Comparison of ENCODE assay signal across 30 cellular contexts in genomic region chr14:96251656-96252155, GRCh38. TPM values are rescaled to one million over a fixed set of nuclear protein-coding genes. Genes with fewer than 3 reads are reported as not detected.
DNase-seq lines count a peak whose midpoint lies in the region; ATAC-seq and TF ChIP-seq lines count a peak whose summit lies in the region.
"Had no signal": no experiment of that assay in that cellular context is flagged by ENCODE, and none has a peak within 500 bp of the region (broad histone marks: within the 10 kb centered on the region; RNA-seq: fewer than 3 reads in every experiment).

No MANE protein-coding gene starts in this region.

- H3K27me3 Mint-ChIP-seq in endodermal cell (ENCODE audit: insufficient read depth): peaks cover 1% of the 10 kb centered on the region

- H3K36me3 ChIP-seq in SJCRH30 (no peaks in the 10 kb centered on the region), osteoblast (ENCODE audit: insufficient read depth, low read length) (no peaks in the 10 kb centered on the region), endodermal cell (ENCODE audit: control insufficient read depth, insufficient read depth, low read length) (no peaks in the 10 kb centered on the region)
- H3K36me3 ChIP-seq: left lung, prostate gland, right lobe of liver, transverse colon had no signal

- WGBS in endodermal cell (ENCODE audit: insufficient coverage in 1 of 2, insufficient read length in 1 of 2), 2 experiments: 80 to 93% methylated on average over 1 to 4 of the region's 4 CpGs

- no peak overlapping the region for H3K4me2 ChIP-seq in osteoblast (ENCODE audit: insufficient read depth, low read length)
- H3K4me2 ChIP-seq: KMS-11 had no signal

- H4K20me1 ChIP-seq in osteoblast (ENCODE audit: insufficient read depth, low read length): no peaks in the 10 kb centered on the region

- H3K9me3 ChIP-seq in SJCRH30 (replicated peaks): no peaks in the 10 kb centered on the region
- H3K9me3 ChIP-seq in osteoblast (ENCODE audit: low read depth, low read length): no peaks in the 10 kb centered on the region
- no peaks in the 10 kb centered on the region for H3K9me3 ChIP-seq in endodermal cell (ENCODE audit: control insufficient read depth, low read length)
- H3K9me3 ChIP-seq: left lung, prostate gland, right lobe of liver, transverse colon had no signal

- no peaks in the 10 kb centered on the region for H3K4me1 Mint-ChIP-seq in endodermal cell
- H3K4me1 Mint-ChIP-seq: CD4-positive, CD25-positive, alpha-beta regulatory T cell; memory B cell had no signal

- H3K27me3 ChIP-seq in SJCRH30 (no peaks in the 10 kb centered on the region), osteoblast (ENCODE audit: insufficient read depth, low read length) (no peaks in the 10 kb centered on the region), endodermal cell (ENCODE audit: control insufficient read depth, insufficient read depth, low read length, poor library complexity, severe bottlenecking) (no peaks in the 10 kb centered on the region)
- H3K27me3 ChIP-seq: right lobe of liver, transverse colon had no signal

- H3K4me1 ChIP-seq in SJCRH30: peaks cover 3% of the 10 kb centered on the region; the same call in 1 of the 2 replicates
- H3K4me1 ChIP-seq in osteoblast (ENCODE audit: insufficient read depth, low read length): peaks cover 63% of the 10 kb centered on the region
- no peaks in the 10 kb centered on the region for H3K4me1 ChIP-seq in endodermal cell (ENCODE audit: control insufficient read depth, insufficient read depth, low read length)
- H3K4me1 ChIP-seq: left lung, prostate gland, right lobe of liver had no signal

- H3K36me3 Mint-ChIP-seq in endodermal cell (ENCODE audit: low read depth): no peaks in the 10 kb centered on the region
- H3K36me3 Mint-ChIP-seq: CD4-positive, CD25-positive, alpha-beta regulatory T cell; memory B cell had no signal

- no peaks in the 10 kb centered on the region for H3K79me2 ChIP-seq in osteoblast (ENCODE audit: insufficient read depth, low read length)

- peak overlapping the region; percentile 56 for H3K27ac ChIP-seq in SJCRH30
- H3K27ac ChIP-seq in osteoblast (ENCODE audit: low read depth, low read length): peak overlapping the region; percentile 76
- H3K27ac ChIP-seq in endodermal cell (ENCODE audit: low read depth, low read length): no peak overlapping the region
- H3K27ac ChIP-seq: KMS-11, left lung, prostate gland, right lobe of liver had no signal

- H3K9ac ChIP-seq in endodermal cell (ENCODE audit: extremely low read depth, low read length, poor library complexity, severe bottlenecking): no peak overlapping the region
- H3K9ac ChIP-seq: KMS-11 had no signal

- DNase-seq in NCI-H1092 treated with DMSO at 0.1 percent for 48 hours (lab: John Stamatoyannopoulos, UW): peak; percentile 22
- DNase-seq in NCI-H1092 (lab: John Stamatoyannopoulos, UW): no peak
- DNase-seq in EL: peak; percentile 41
- no peak for DNase-seq in SJCRH30
- no peak for DNase-seq in osteoblast (ENCODE audit: insufficient read length, low spot score, missing footprints)
- no peak for DNase-seq in endodermal cell
- no peak for DNase-seq in HuH-7 (ENCODE audit: low spot score)
- DNase-seq: 8988T; activated CD4-positive, alpha-beta T cell treated with anti-CD3 and anti-CD28 coated beads, Interleukin-2, amount 50 U/mL, for 4 hours; activated naive CD4-positive, alpha-beta T cell treated with Interleukin-2 at 50 U/mL for 16 hours; activated T-cell treated with anti-CD3 and anti-CD28 coated beads, Interleukin-2, amount 50 U/mL, for 72 hours; CD4-positive, CD25-positive, alpha-beta regulatory T cell; central memory CD4-positive, alpha-beta T cell; head of caudate nucleus; islet precursor cell; NCI-H1417 treated with DMSO at 0.1 percent for 48 hours; NCI-H446; OCI-M1; right lobe of liver; stimulated activated CD4-positive, alpha-beta T cell treated with anti-CD3 and anti-CD28 coated beads, Interleukin-4, amount 100 ng/mL, for 1 hour; transverse colon had no signal

- no peak overlapping the region for H3K4me3 Mint-ChIP-seq in endodermal cell
- H3K4me3 Mint-ChIP-seq: activated T-cell treated with anti-CD3 and anti-CD28 coated beads, Interleukin-2, amount 50 U/mL, for 72 hours; CD4-positive, CD25-positive, alpha-beta regulatory T cell; memory B cell; T-helper 1 cell treated with Interleukin-12 subunit alpha and Interleukin-12 subunit beta and Interleukin-4 antibody, amounts not matched to agents 30 μg/mL and 1 μg/mL, for 36 hours had no signal

- no peak overlapping the region for H2AFZ ChIP-seq in osteoblast (ENCODE audit: low read length)

- TF ChIP-seq CTCF in osteoblast (IDR thresholded peaks at IDR 0.05; ENCODE audit: extremely low read depth, low read depth, low read length): no peak
- TF ChIP-seq CTCF in endodermal cell (conservative IDR thresholded peaks at IDR 0.05): no peak

- no peak overlapping the region for H3K27ac Mint-ChIP-seq in endodermal cell
- H3K27ac Mint-ChIP-seq: activated T-cell treated with anti-CD3 and anti-CD28 coated beads, Interleukin-2, amount 50 U/mL, for 72 hours; CD4-positive, CD25-positive, alpha-beta regulatory T cell; memory B cell; T-helper 1 cell treated with Interleukin-12 subunit alpha and Interleukin-12 subunit beta and Interleukin-4 antibody, amounts not matched to agents 30 μg/mL and 1 μg/mL, for 36 hours had no signal

- no peaks in the 10 kb centered on the region for H3K9me3 Mint-ChIP-seq in endodermal cell
- H3K9me3 Mint-ChIP-seq: activated T-cell treated with anti-CD3 and anti-CD28 coated beads, Interleukin-2, amount 50 U/mL, for 72 hours; CD4-positive, CD25-positive, alpha-beta regulatory T cell; memory B cell; T-helper 1 cell treated with Interleukin-12 subunit alpha and Interleukin-12 subunit beta and Interleukin-4 antibody, amounts not matched to agents 30 μg/mL and 1 μg/mL, for 36 hours had no signal

- H3K4me3 ChIP-seq in SJCRH30 (no peak overlapping the region), osteoblast (ENCODE audit: insufficient read depth, low read length) (no peak overlapping the region), endodermal cell (ENCODE audit: low read length) (no peak overlapping the region)
- H3K4me3 ChIP-seq: GM23248, left lung, prostate gland, right lobe of liver, transverse colon had no signal

- ATAC-seq in HG02884 (IDR thresholded peaks at IDR 0.05; ENCODE audit: unreplicated experiment): no peak
- ATAC-seq: activated CD4-positive, CD25-positive, alpha-beta regulatory T cell treated with anti-CD3 and anti-CD28 coated beads, Interleukin-2, amount 50 U/mL, for 24 hours; activated T-cell treated with anti-CD3 and anti-CD28 coated beads, Interleukin-2, amount 50 U/mL, for 72 hours; left lung; right lobe of liver; SK-N-SH treated with all-trans-retinoic acid at 6 μM for 48 hours had no signal

RNA-seq across cellular contexts. Expression of gene BDKRB1, which starts 4.3 kb away (rescaled TPM):
- total RNA-seq in SJCRH30 (2014; rRNA removed; shearing (Covaris generic)): 2.0 and 2.3 TPM in 2 replicates
- total RNA-seq in osteoblast: 0.59 and 0.72 TPM in 2 replicates
- total RNA-seq in endodermal cell: under 1 TPM in 1 of 2 donors, not detected in 1; 0.24 TPM
- 0.36 TPM for polyA plus RNA-seq in endodermal cell (2013, experiment 1 of 2)
- polyA plus RNA-seq in endodermal cell (2013, experiment 2 of 2): not detected
- total RNA-seq: activated T-cell treated with anti-CD3 and anti-CD28 coated beads, Interleukin-2, amount 50 U/mL, for 72 hours; CD4-positive, CD25-positive, alpha-beta regulatory T cell had no signal
- polyA plus RNA-seq: CD4-positive, CD25-positive, alpha-beta regulatory T cell had no signal

RNA-seq across cellular contexts. Expression of gene BDKRB2, which starts 47.1 kb away (rescaled TPM):
- 0.03 TPM in 1 of 2 replicates, not detected in the other for total RNA-seq in SJCRH30 (2014; rRNA removed; shearing (Covaris generic))
- total RNA-seq in osteoblast (4.1 and 7.6 TPM in 2 replicates), endodermal cell (1 to 10 TPM; 1.1 to 3.8 TPM)
- 0.57 TPM for polyA plus RNA-seq in endodermal cell (2013, experiment 1 of 2)
- polyA plus RNA-seq in endodermal cell (2013, experiment 2 of 2): 0.87 TPM
- total RNA-seq: activated T-cell treated with anti-CD3 and anti-CD28 coated beads, Interleukin-2, amount 50 U/mL, for 72 hours; CD4-positive, CD25-positive, alpha-beta regulatory T cell had no signal
- polyA plus RNA-seq: CD4-positive, CD25-positive, alpha-beta regulatory T cell had no signal

Comparison
In these comparisons a context has a peak if more than half of its experiments do, and no peak if none do; other contexts are left out.
1. DNase-seq: peak in NCI-H1092 treated with DMSO at 0.1 percent for 48 hours (single experiment) and EL (single experiment); none in NCI-H1092 (single experiment), SJCRH30 (0 of 2), osteoblast (single experiment), endodermal cell (single experiment) and HuH-7 (single experiment).